Comparison of ENCODE assay signal across 1 cellular context in genomic region chr17:42555122-42555622, GRCh38.
TF ChIP-seq lines count a peak whose summit lies in the region.

No MANE protein-coding gene starts in this region.

TF ChIP-seq in HCT116, 20 proteins besides CTCF, POLR2A, EP300 and RAD21 (continued from another document):
- TF ChIP-seq REST (IDR thresholded peaks at IDR 0.05; ENCODE audit: low read depth) = no peak
TF ChIP-seq in HCT116: peak in this region for 0.
